ENCODE assay signal across 19 cellular contexts in genomic region chr7:82067628-82068264, GRCh38.
A peak's percentile ranks its signal among the peaks of the same experiment; 100 is the strongest.
DNase-seq lines count a peak whose midpoint lies in the region; ATAC-seq and TF ChIP-seq lines count a peak whose summit lies in the region.
"Had no signal": no experiment of that assay in that cellular context is flagged by ENCODE, and none has a peak within 500 bp of the region (broad histone marks: within the 10 kb centered on the region; RNA-seq: fewer than 3 reads in every experiment).

No MANE protein-coding gene starts in this region.

- no peak for DNase-seq in activated naive CD8-positive, alpha-beta T cell treated with anti-CD3 and anti-CD28 coated beads, Interleukin-2, amount 50 U/mL, for 24 hours
- DNase-seq in LNCaP clone FGC (ENCODE audit: low read depth) (peak; percentile 25), spleen (no peak), right cardiac atrium (no peak), NCI-H82 (lab: John Stamatoyannopoulos, UW) (no peak)
- DNase-seq: AML-193; C1 segment of cervical spinal cord; Caco-2; CD8-positive, alpha-beta T cell; H7; Karpas-422; NCI-H1092 treated with DMSO at 0.1 percent for 48 hours; NCI-H1436; NCI-H1930; NCI-H446; NCI-H524 treated with DMSO at 0.1 percent for 48 hours; SJCRH30 had no signal

- 79 to 98% (median 85%) methylated on average over 2 of the region's 2 CpGs for WGBS in spleen, 5 donors
- WGBS in right cardiac atrium, result 96% methylated on average over 2 of the region's 2 CpGs

- peaks cover 0 to 6% (median 0%) of the 10 kb centered on the region in 8 donors for H3K9me3 ChIP-seq in spleen
- no peaks in the 10 kb centered on the region for H3K9me3 ChIP-seq in right cardiac atrium (ENCODE audit: control insufficient read depth, low read length)
- H3K9me3 ChIP-seq: Caco-2, SJCRH30 had no signal

- no peak overlapping the region for H3K4me3 Mint-ChIP-seq in activated naive CD8-positive, alpha-beta T cell
- no peak overlapping the region for H3K4me3 Mint-ChIP-seq in activated naive CD8-positive, alpha-beta T cell treated with anti-CD3 and anti-CD28 coated beads, Interleukin-2, amount 50 U/mL, for 24 hours
- H3K4me3 Mint-ChIP-seq: CD8-positive, alpha-beta T cell had no signal

- no peaks in the 10 kb centered on the region for H3K36me3 Mint-ChIP-seq in activated naive CD8-positive, alpha-beta T cell
- no peaks in the 10 kb centered on the region for H3K36me3 Mint-ChIP-seq in activated naive CD8-positive, alpha-beta T cell treated with anti-CD3 and anti-CD28 coated beads, Interleukin-2, amount 50 U/mL, for 24 hours (ENCODE audit: low read depth)
- H3K36me3 Mint-ChIP-seq: CD8-positive, alpha-beta T cell had no signal

- H3K4me1 Mint-ChIP-seq in activated naive CD8-positive, alpha-beta T cell (ENCODE audit: low read depth), result no peaks in the 10 kb centered on the region
- H3K4me1 Mint-ChIP-seq in activated naive CD8-positive, alpha-beta T cell treated with anti-CD3 and anti-CD28 coated beads, Interleukin-2, amount 50 U/mL, for 24 hours, result no peaks in the 10 kb centered on the region

- intact Hi-C loops in spleen (cut with DNase I; ENCODE audit: low total_unique reads) (no loop called here), right cardiac atrium (cut with DNase I) (no loop called here)

- H3K4me3 ChIP-seq in LNCaP clone FGC (ENCODE audit: low read depth, low read length) (no peak overlapping the region), spleen (no peak overlapping the region), right cardiac atrium (ENCODE audit: low read length) (no peak overlapping the region)
- H3K4me3 ChIP-seq: SJCRH30 had no signal

- no peak for ATAC-seq in activated naive CD8-positive, alpha-beta T cell treated with anti-CD3 and anti-CD28 coated beads, Interleukin-2, amount 50 U/mL, for 24 hours
- ATAC-seq in right cardiac atrium, result no peak
- ATAC-seq: CD8-positive, alpha-beta T cell had no signal

- no peaks in the 10 kb centered on the region for H3K36me3 ChIP-seq in spleen

- no peaks in the 10 kb centered on the region for H3K27me3 ChIP-seq in spleen (replicated peaks in 1 of 7)
- H3K27me3 ChIP-seq in right cardiac atrium (ENCODE audit: control insufficient read depth, insufficient read depth), result no peaks in the 10 kb centered on the region
- H3K27me3 ChIP-seq: SJCRH30 had no signal

- no peak for TF ChIP-seq POLR2A in spleen (IDR thresholded peaks at IDR 0.05)

- H3K27me3 Mint-ChIP-seq in activated naive CD8-positive, alpha-beta T cell, result no peaks in the 10 kb centered on the region
- H3K27me3 Mint-ChIP-seq in activated naive CD8-positive, alpha-beta T cell treated with anti-CD3 and anti-CD28 coated beads, Interleukin-2, amount 50 U/mL, for 24 hours, result no peaks in the 10 kb centered on the region

- H3K4me1 ChIP-seq in spleen (no peaks in the 10 kb centered on the region), right cardiac atrium (ENCODE audit: control insufficient read depth, insufficient read depth, low read length) (no peaks in the 10 kb centered on the region)
- H3K4me1 ChIP-seq: Caco-2, SJCRH30 had no signal

- no peaks in the 10 kb centered on the region for H3K9me3 Mint-ChIP-seq in activated naive CD8-positive, alpha-beta T cell (ENCODE audit: low read depth)
- H3K9me3 Mint-ChIP-seq in activated naive CD8-positive, alpha-beta T cell treated with anti-CD3 and anti-CD28 coated beads, Interleukin-2, amount 50 U/mL, for 24 hours, result no peaks in the 10 kb centered on the region

- H3K27ac Mint-ChIP-seq in activated naive CD8-positive, alpha-beta T cell, result peak overlapping the region; percentile 16
- H3K27ac Mint-ChIP-seq in activated naive CD8-positive, alpha-beta T cell treated with anti-CD3 and anti-CD28 coated beads, Interleukin-2, amount 50 U/mL, for 24 hours, result no peak overlapping the region
- H3K27ac Mint-ChIP-seq: CD8-positive, alpha-beta T cell had no signal

- peak overlapping the region; percentile 54 for H3K27ac ChIP-seq in VCaP
- no peak overlapping the region for H3K27ac ChIP-seq in spleen
- H3K27ac ChIP-seq in right cardiac atrium (ENCODE audit: low read length), result no peak overlapping the region
- H3K27ac ChIP-seq: SJCRH30 had no signal

- TF ChIP-seq CTCF in LNCaP clone FGC (IDR thresholded peaks at IDR 0.05; ENCODE audit: control insufficient read depth, extremely low read depth, insufficient read depth) (no peak), VCaP (conservative IDR thresholded peaks at IDR 0.05) (no peak), spleen (IDR thresholded peaks at IDR 0.05 in 8 of 11, conservative IDR thresholded peaks at IDR 0.05 in 3 of 11) (no peak)
